Comparison of ENCODE assay signal across 23 cellular contexts in the genomic region with DNA sequence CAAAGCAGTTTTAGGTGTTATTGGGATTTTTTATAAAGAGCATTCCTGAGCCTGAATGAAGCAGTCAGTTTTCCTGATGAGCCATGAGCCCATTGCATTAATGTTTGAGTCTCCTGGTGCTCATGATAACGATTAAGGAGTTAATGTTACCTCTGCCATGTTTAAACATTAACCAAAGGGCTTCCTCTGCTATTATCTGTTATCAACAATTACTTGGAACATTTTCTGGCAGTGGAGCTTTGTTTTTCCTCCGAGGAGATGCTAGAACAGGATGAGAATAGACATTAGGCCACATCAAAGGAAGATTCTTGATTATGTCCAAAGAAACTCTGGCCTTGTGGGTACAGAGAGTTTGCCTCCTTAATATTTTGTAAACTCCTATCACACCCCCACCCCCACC.
"Had no signal": no experiment of that assay in that cellular context is flagged by ENCODE, and none has a peak within 500 bp of the region (broad histone marks: within the 10 kb centered on the region; RNA-seq: fewer than 3 reads in every experiment).

No MANE protein-coding gene starts in this region.

- H3K4me3 Mint-ChIP-seq: activated CD4-positive, alpha-beta T cell treated with anti-CD3 and anti-CD28 coated beads, Interleukin-2, amount 10 ng/mL, durations not matched to agents 7 days and 5 days; activated CD8-positive, alpha-beta T cell treated with anti-CD3 and anti-CD28 coated beads for 36 hours; activated T-helper 17 cell treated with anti-CD3 and anti-CD28 coated beads, Interleukin-2, amount 50 U/mL, for 72 hours; central memory CD8-positive, alpha-beta T cell; nephron progenitor cell; stimulated activated naive B cell treated with anti-CD40 and anti-IgM and Interleukin-4, amounts not matched to agents 10 μg/mL and 1 μg/mL and 100 μg/mL, for 72 hours; T-cell; T-helper 2 cell treated with Interferon-gamma antibody and Interleukin-4, amounts not matched to agents 5 μg/mL and 100 μg/mL, for 36 hours had no signal

- FAIRE-seq: astrocyte, colon had no signal

- H3K9me3 Mint-ChIP-seq: activated CD4-positive, alpha-beta T cell treated with anti-CD3 and anti-CD28 coated beads, Interleukin-2, amount 10 ng/mL, durations not matched to agents 7 days and 5 days; activated CD8-positive, alpha-beta T cell treated with anti-CD3 and anti-CD28 coated beads for 36 hours; activated naive CD4-positive, alpha-beta T cell treated with anti-CD3 and anti-CD28 coated beads, Interleukin-2, amount 50 U/mL, for 72 hours; activated T-helper 17 cell treated with anti-CD3 and anti-CD28 coated beads, Interleukin-2, amount 50 U/mL, for 72 hours; central memory CD8-positive, alpha-beta T cell; nephron progenitor cell; stimulated activated naive B cell treated with anti-CD40 and anti-IgM and Interleukin-4, amounts not matched to agents 10 μg/mL and 1 μg/mL and 100 μg/mL, for 72 hours; T-cell; T-helper 2 cell treated with Interferon-gamma antibody and Interleukin-4, amounts not matched to agents 5 μg/mL and 100 μg/mL, for 36 hours had no signal

- H3K27me3 ChIP-seq: breast epithelium, esophagus squamous epithelium, gastrocnemius medialis, sigmoid colon, transverse colon had no signal

- DNase-seq: activated CD4-positive, alpha-beta T cell treated with anti-CD3 and anti-CD28 coated beads, Interleukin-2, amount 10 ng/mL, durations not matched to agents 7 days and 5 days; activated CD4-positive, CD25-positive, alpha-beta regulatory T cell treated with anti-CD3 and anti-CD28 coated beads, Interleukin-2, amount 50 U/mL, for 72 hours; activated CD8-positive, alpha-beta T cell treated with anti-CD3 and anti-CD28 coated beads for 36 hours; esophagus squamous epithelium; gastrocnemius medialis; islet precursor cell; nephron progenitor cell; nucleus accumbens; posterior cingulate gyrus; sigmoid colon; stimulated activated CD4-positive, alpha-beta T cell treated with anti-CD3 and anti-CD28 coated beads, Interleukin-2, amount 100 ng/mL, for 48 hours; stimulated activated CD8-positive, alpha-beta memory T cell treated with anti-CD3 and anti-CD28 coated beads, Interleukin-4, amount 100 ng/mL, for 48 hours; stimulated activated naive B cell treated with anti-CD40 and anti-IgM and Interleukin-4, amounts not matched to agents 10 μg/mL and 1 μg/mL and 100 μg/mL, for 72 hours; T-cell; transverse colon; WERI-Rb-1 had no signal

- H3K4me1 Mint-ChIP-seq: activated CD4-positive, alpha-beta T cell treated with anti-CD3 and anti-CD28 coated beads, Interleukin-2, amount 10 ng/mL, durations not matched to agents 7 days and 5 days; activated T-helper 17 cell treated with anti-CD3 and anti-CD28 coated beads, Interleukin-2, amount 50 U/mL, for 72 hours; central memory CD8-positive, alpha-beta T cell had no signal

- H3K27ac Mint-ChIP-seq: activated CD4-positive, alpha-beta T cell treated with anti-CD3 and anti-CD28 coated beads, Interleukin-2, amount 10 ng/mL, durations not matched to agents 7 days and 5 days; activated CD8-positive, alpha-beta T cell treated with anti-CD3 and anti-CD28 coated beads for 36 hours; activated naive CD4-positive, alpha-beta T cell treated with anti-CD3 and anti-CD28 coated beads, Interleukin-2, amount 50 U/mL, for 72 hours; activated T-helper 17 cell treated with anti-CD3 and anti-CD28 coated beads, Interleukin-2, amount 50 U/mL, for 72 hours; stimulated activated naive B cell treated with anti-CD40 and anti-IgM and Interleukin-4, amounts not matched to agents 10 μg/mL and 1 μg/mL and 100 μg/mL, for 72 hours; T-cell; T-helper 2 cell treated with Interferon-gamma antibody and Interleukin-4, amounts not matched to agents 5 μg/mL and 100 μg/mL, for 36 hours had no signal

- H3K4me1 ChIP-seq: breast epithelium had no signal

- H3K27ac ChIP-seq: breast epithelium, esophagus squamous epithelium, gastrocnemius medialis, sigmoid colon, transverse colon, WERI-Rb-1 had no signal

- ATAC-seq: activated CD8-positive, alpha-beta T cell treated with anti-CD3 and anti-CD28 coated beads for 36 hours; activated naive CD4-positive, alpha-beta T cell treated with anti-CD3 and anti-CD28 coated beads, Interleukin-2, amount 50 U/mL, for 72 hours; activated T-helper 17 cell treated with anti-CD3 and anti-CD28 coated beads, Interleukin-2, amount 50 U/mL, for 72 hours; gastrocnemius medialis; stimulated activated naive B cell treated with anti-CD40 and anti-IgM and Interleukin-4, amounts not matched to agents 10 μg/mL and 1 μg/mL and 100 μg/mL, for 72 hours; T-cell had no signal

- H3K4me3 ChIP-seq: breast epithelium, esophagus squamous epithelium, gastrocnemius medialis, sigmoid colon, transverse colon had no signal

- H3K36me3 ChIP-seq: breast epithelium, esophagus squamous epithelium, gastrocnemius medialis, sigmoid colon, transverse colon, WERI-Rb-1 had no signal

- H3K36me3 Mint-ChIP-seq: stimulated activated naive B cell treated with anti-CD40 and anti-IgM and Interleukin-4, amounts not matched to agents 10 μg/mL and 1 μg/mL and 100 μg/mL, for 72 hours; T-cell had no signal

- H3K9me3 ChIP-seq: breast epithelium, esophagus squamous epithelium, gastrocnemius medialis, sigmoid colon, transverse colon had no signal
